Comparison of ENCODE assay signal across 21 cellular contexts in the genomic region with DNA sequence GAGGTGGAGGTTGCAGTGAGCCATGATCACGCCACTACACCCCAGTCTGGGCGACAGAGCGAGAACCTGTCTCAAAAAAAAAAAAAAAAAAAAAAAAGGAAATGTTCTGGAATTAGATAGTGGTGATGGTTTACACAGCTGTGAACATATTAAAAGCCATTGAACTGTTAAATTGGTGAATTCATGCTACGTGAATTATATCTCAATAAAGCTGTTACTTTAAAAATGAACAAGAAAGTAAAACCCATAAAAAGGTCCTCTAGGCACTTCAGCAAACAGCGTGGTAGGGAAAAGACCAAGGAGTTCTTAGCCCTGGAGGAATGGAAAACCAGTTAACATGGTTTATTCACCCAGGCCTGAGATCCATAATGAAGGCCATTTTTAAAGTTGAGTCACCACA.
"Had no signal": no experiment of that assay in that cellular context is flagged by ENCODE, and none has a peak within 500 bp of the region (broad histone marks: within the 10 kb centered on the region; RNA-seq: fewer than 3 reads in every experiment).

No MANE protein-coding gene starts in this region.

- DNase-seq: activated CD4-positive, alpha-beta T cell treated with anti-CD3 and anti-CD28 coated beads for 1 hour; activated CD4-positive, alpha-beta T cell treated with anti-CD3 and anti-CD28 coated beads, Interleukin-2, amount 50 U/mL, for 1 hour; activated CD8-positive, alpha-beta T cell treated with anti-CD3 and anti-CD28 coated beads, Interleukin-2, amount 10 ng/mL, durations not matched to agents 7 days and 5 days; activated gamma-delta T cell; activated naive CD4-positive, alpha-beta T cell treated with anti-CD3 and anti-CD28 coated beads, Interleukin-2, amount 50 U/mL, for 16 hours; activated naive CD8-positive, alpha-beta T cell treated with anti-CD3 and anti-CD28 coated beads, Interleukin-2, amount 50 U/mL, for 24 hours; hippocampal formation; kidney glomerular epithelial cell; pancreas; psoas muscle; right cardiac atrium; small intestine; stimulated activated CD4-positive, alpha-beta T cell treated with anti-CD3 and anti-CD28 coated beads, Interleukin-4, amount 100 ng/mL, for 1 hour; stimulated activated naive CD4-positive, alpha-beta T cell; testis had no signal

- H3K4me1 ChIP-seq: pancreas, testis had no signal

- H3K27ac Mint-ChIP-seq: activated CD8-positive, alpha-beta T cell treated with anti-CD3 and anti-CD28 coated beads, Interleukin-2, amount 10 ng/mL, durations not matched to agents 7 days and 5 days; activated naive CD8-positive, alpha-beta T cell treated with anti-CD3 and anti-CD28 coated beads, Interleukin-2, amount 50 U/mL, for 24 hours; activated T-helper 1 cell treated with anti-CD3 and anti-CD28 coated beads, Interleukin-12 subunit alpha, Interleukin-12 subunit beta, Interleukin-2, Interleukin-4 antibody, amounts not matched to agents 30 ng/mL and 10 ng/mL and 1 ng/mL, durations not matched to agents 14 hours and 24 hours and 36 hours; memory B cell; natural killer cell treated with Interleukin-12 subunit alpha and Interleukin-12 subunit beta and Interleukin-15 and Interleukin-18, amount 100 ng/mL, for 72 hours; type B pancreatic cell had no signal

- H3K27ac ChIP-seq: neutrophil, pancreas had no signal

- H3K9me3 Mint-ChIP-seq: activated naive CD8-positive, alpha-beta T cell treated with anti-CD3 and anti-CD28 coated beads, Interleukin-2, amount 50 U/mL, for 24 hours; activated T-helper 1 cell treated with anti-CD3 and anti-CD28 coated beads, Interleukin-12 subunit alpha, Interleukin-12 subunit beta, Interleukin-2, Interleukin-4 antibody, amounts not matched to agents 30 ng/mL and 10 ng/mL and 1 ng/mL, durations not matched to agents 14 hours and 24 hours and 36 hours; memory B cell; natural killer cell treated with Interleukin-12 subunit alpha and Interleukin-12 subunit beta and Interleukin-15 and Interleukin-18, amount 100 ng/mL, for 72 hours; type B pancreatic cell had no signal

- ATAC-seq: activated CD8-positive, alpha-beta T cell treated with anti-CD3 and anti-CD28 coated beads, Interleukin-2, amount 10 ng/mL, durations not matched to agents 7 days and 5 days; activated naive CD8-positive, alpha-beta T cell treated with anti-CD3 and anti-CD28 coated beads, Interleukin-2, amount 50 U/mL, for 24 hours; natural killer cell treated with Interleukin-12 subunit alpha and Interleukin-12 subunit beta and Interleukin-15 and Interleukin-18, amount 100 ng/mL, for 72 hours had no signal

- H3K36me3 Mint-ChIP-seq: natural killer cell treated with Interleukin-12 subunit alpha and Interleukin-12 subunit beta and Interleukin-15 and Interleukin-18, amount 100 ng/mL, for 72 hours had no signal

- H3K4me3 ChIP-seq: esophagus muscularis mucosa, pancreas, psoas muscle, testis had no signal

- H3K4me1 Mint-ChIP-seq: activated naive CD8-positive, alpha-beta T cell treated with anti-CD3 and anti-CD28 coated beads, Interleukin-2, amount 50 U/mL, for 24 hours; memory B cell had no signal

- H3K4me3 Mint-ChIP-seq: activated CD8-positive, alpha-beta T cell treated with anti-CD3 and anti-CD28 coated beads, Interleukin-2, amount 10 ng/mL, durations not matched to agents 7 days and 5 days; activated naive CD8-positive, alpha-beta T cell treated with anti-CD3 and anti-CD28 coated beads, Interleukin-2, amount 50 U/mL, for 24 hours; activated T-helper 1 cell treated with anti-CD3 and anti-CD28 coated beads, Interleukin-12 subunit alpha, Interleukin-12 subunit beta, Interleukin-2, Interleukin-4 antibody, amounts not matched to agents 30 ng/mL and 10 ng/mL and 1 ng/mL, durations not matched to agents 14 hours and 24 hours and 36 hours; memory B cell; natural killer cell treated with Interleukin-12 subunit alpha and Interleukin-12 subunit beta and Interleukin-15 and Interleukin-18, amount 100 ng/mL, for 72 hours; type B pancreatic cell had no signal

- H3K27me3 Mint-ChIP-seq: activated naive CD8-positive, alpha-beta T cell treated with anti-CD3 and anti-CD28 coated beads, Interleukin-2, amount 50 U/mL, for 24 hours; memory B cell; natural killer cell treated with Interleukin-12 subunit alpha and Interleukin-12 subunit beta and Interleukin-15 and Interleukin-18, amount 100 ng/mL, for 72 hours; type B pancreatic cell had no signal

- H3K27me3 ChIP-seq: esophagus muscularis mucosa, neutrophil, pancreas, testis had no signal

- H3K9me3 ChIP-seq: esophagus muscularis mucosa, neutrophil, pancreas, psoas muscle, testis had no signal

- H3K36me3 ChIP-seq: esophagus muscularis mucosa, neutrophil, pancreas had no signal
